11 cellular contexts compared by ENCODE assay signal in the genomic region with DNA sequence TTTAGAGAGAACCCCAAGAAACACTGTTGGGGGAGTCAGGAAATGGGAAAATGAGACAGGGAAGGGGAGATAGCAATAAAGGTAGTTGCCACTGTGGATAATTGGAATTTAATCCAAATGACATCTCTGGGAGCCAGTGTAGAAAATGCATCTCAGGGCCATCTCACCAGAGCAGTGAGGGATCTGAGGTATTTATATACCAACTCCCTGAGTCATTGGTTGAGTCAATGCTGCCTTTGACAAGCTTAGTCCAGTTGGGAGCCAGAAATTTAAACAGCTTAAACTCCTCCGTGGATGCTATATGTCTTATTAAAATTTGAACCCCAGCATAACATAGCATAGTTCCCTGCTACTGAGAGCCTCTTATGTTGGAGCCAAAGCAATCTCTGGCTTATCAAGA.
"Had no signal": no experiment of that assay in that cellular context is flagged by ENCODE, and none has a peak within 500 bp of the region (broad histone marks: within the 10 kb centered on the region; RNA-seq: fewer than 3 reads in every experiment).

No MANE protein-coding gene starts in this region.

- H3K4me1 Mint-ChIP-seq: activated naive CD8-positive, alpha-beta T cell treated with anti-CD3 and anti-CD28 coated beads for 36 hours; stimulated activated effector memory CD8-positive, alpha-beta T cell treated with anti-CD3 and anti-CD28 coated beads, Interleukin-12 subunit alpha, Interleukin-12 subunit beta, amount 100 ng/mL, for 72 hours had no signal

- H3K4me1 ChIP-seq: parathyroid adenoma had no signal

- H3K36me3 ChIP-seq: neutrophil, thoracic aorta had no signal

- DNase-seq: activated CD4-positive, CD25-positive, alpha-beta regulatory T cell treated with anti-CD3 and anti-CD28 coated beads, Interleukin-2, amount 50 U/mL, for 72 hours; activated naive CD8-positive, alpha-beta T cell treated with anti-CD3 and anti-CD28 coated beads for 36 hours; dermis blood vessel endothelial cell; islet precursor cell; naive thymus-derived CD8-positive, alpha-beta T cell; T1000 had no signal

- H3K4me3 Mint-ChIP-seq: activated naive CD8-positive, alpha-beta T cell treated with anti-CD3 and anti-CD28 coated beads for 36 hours; activated T-helper 1 cell treated with anti-CD3 and anti-CD28 coated beads, Interleukin-12 subunit alpha, Interleukin-12 subunit beta, Interleukin-2, Interleukin-4 antibody, amounts not matched to agents 30 ng/mL and 10 ng/mL and 1 ng/mL, durations not matched to agents 14 hours and 24 hours and 36 hours; naive thymus-derived CD8-positive, alpha-beta T cell; stimulated activated effector memory CD8-positive, alpha-beta T cell treated with anti-CD3 and anti-CD28 coated beads, Interleukin-12 subunit alpha, Interleukin-12 subunit beta, amount 100 ng/mL, for 72 hours had no signal

- H3K36me3 Mint-ChIP-seq: activated naive CD8-positive, alpha-beta T cell treated with anti-CD3 and anti-CD28 coated beads for 36 hours; naive thymus-derived CD8-positive, alpha-beta T cell; stimulated activated effector memory CD8-positive, alpha-beta T cell treated with anti-CD3 and anti-CD28 coated beads, Interleukin-12 subunit alpha, Interleukin-12 subunit beta, amount 100 ng/mL, for 72 hours had no signal

- H3K79me2 ChIP-seq: parathyroid adenoma had no signal

- H3K27ac Mint-ChIP-seq: activated naive CD8-positive, alpha-beta T cell treated with anti-CD3 and anti-CD28 coated beads for 36 hours; activated T-helper 1 cell treated with anti-CD3 and anti-CD28 coated beads, Interleukin-12 subunit alpha, Interleukin-12 subunit beta, Interleukin-2, Interleukin-4 antibody, amounts not matched to agents 30 ng/mL and 10 ng/mL and 1 ng/mL, durations not matched to agents 14 hours and 24 hours and 36 hours; naive thymus-derived CD8-positive, alpha-beta T cell; stimulated activated effector memory CD8-positive, alpha-beta T cell treated with anti-CD3 and anti-CD28 coated beads, Interleukin-12 subunit alpha, Interleukin-12 subunit beta, amount 100 ng/mL, for 72 hours had no signal

- H3K9me3 Mint-ChIP-seq: activated naive CD8-positive, alpha-beta T cell treated with anti-CD3 and anti-CD28 coated beads for 36 hours had no signal

- H3K27ac ChIP-seq: neutrophil, parathyroid adenoma, thoracic aorta had no signal

- H3K4me3 ChIP-seq: thoracic aorta had no signal

- H3K9ac ChIP-seq: parathyroid adenoma had no signal

- H3K27me3 ChIP-seq: neutrophil had no signal

- H3K9me3 ChIP-seq: neutrophil, thoracic aorta had no signal

- H2AFZ ChIP-seq: parathyroid adenoma had no signal
